In the genomic region with DNA sequence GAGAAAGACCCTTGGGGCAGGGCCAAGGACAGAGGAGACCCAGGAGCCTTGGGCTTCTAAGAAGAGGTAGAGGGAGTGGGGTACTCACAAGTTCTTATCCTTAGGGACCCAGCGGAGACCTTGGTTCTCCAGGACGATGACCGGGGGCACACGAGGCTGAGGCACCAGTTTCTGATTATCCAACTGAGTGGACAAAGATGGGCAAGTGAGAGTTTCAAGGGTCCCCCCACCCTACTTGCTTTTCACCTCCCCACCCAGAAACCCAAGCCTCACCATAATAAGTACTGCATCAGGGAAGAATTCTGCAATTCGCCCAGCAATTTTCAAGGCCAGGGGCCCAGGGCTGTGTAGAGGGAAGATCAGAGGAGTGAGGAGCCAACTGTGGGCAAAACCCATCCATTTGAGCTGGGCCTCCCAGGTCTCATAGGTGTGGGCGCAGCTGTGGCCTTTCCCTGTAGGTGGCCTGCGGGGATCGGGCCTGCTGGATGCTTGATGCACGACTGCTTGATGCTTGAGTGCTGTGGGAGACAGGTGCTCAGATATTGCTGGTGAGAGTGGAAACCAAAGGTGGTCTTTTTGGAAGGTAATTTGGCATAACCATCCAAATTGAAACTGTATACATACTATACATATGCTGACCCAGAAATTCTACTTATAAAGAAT, we compare ENCODE assay signal across 8 cellular contexts. TPM values are rescaled to one million over a fixed set of nuclear protein-coding genes. Genes with fewer than 3 reads are reported as not detected.
DNase-seq lines count a peak whose midpoint lies in the region; ATAC-seq, FAIRE-seq and TF ChIP-seq lines count a peak whose summit lies in the region.

No MANE protein-coding gene starts in this region.

- no peak for TF ChIP-seq CTCF in WTC11 (IDR thresholded peaks at IDR 0.05)

- H3K9me3 Mint-ChIP-seq in WTC11 = no peaks in the 10 kb centered on the region

- peak overlapping the region; percentile 53; the same call in 1 of the 2 replicates for H3K27ac Mint-ChIP-seq in WTC11

- peaks cover 31% of the 10 kb centered on the region for H3K36me3 ChIP-seq in iPS-18a (ENCODE audit: control insufficient read depth, low read depth, low read length)

- no peaks in the 10 kb centered on the region for H3K27me3 ChIP-seq in iPS-18a (ENCODE audit: control insufficient read depth, insufficient read depth, low read length)

- peak overlapping the region; percentile 95 for H3K4me3 Mint-ChIP-seq in WTC11

- no peaks in the 10 kb centered on the region for H3K9me3 ChIP-seq in iPS-18a (ENCODE audit: control insufficient read depth, low read depth, low read length)

- ATAC-seq in WTC11 (no peak), GM21447 (IDR thresholded peaks at IDR 0.05; ENCODE audit: unreplicated experiment) (no peak)

- intact Hi-C loops in posterior vena cava (cut with DNase I) = no loop called here

- no peak overlapping the region for H3K9ac ChIP-seq in iPS-18a (ENCODE audit: low read length)

- H3K36me3 Mint-ChIP-seq in WTC11 = peaks cover 36% of the 10 kb centered on the region

- H3K4me3 ChIP-seq in iPS-18a (ENCODE audit: low read length) = peak overlapping the region; percentile 97

- FAIRE-seq in urothelium cell line (lab: Jason Lieb, UNC) = no peak

- no peak overlapping the region for H3K27ac ChIP-seq in iPS-18a (ENCODE audit: low read length)

- H3K4me1 ChIP-seq in iPS-18a (ENCODE audit: control insufficient read depth, low read depth, low read length) = peaks cover 11% of the 10 kb centered on the region

- DNase-seq in stimulated activated CD4-positive, alpha-beta T cell treated with anti-CD3 and anti-CD28 coated beads, Interleukin-1b, Interleukin-23, amount 100 ng/mL, for 48 hours = peak; percentile 42
- no peak for DNase-seq in stimulated activated CD4-positive, alpha-beta T cell treated with anti-CD3 and anti-CD28 coated beads, Interleukin-4, amount 100 ng/mL, for 1 hour
- DNase-seq in WTC11 (ENCODE audit: low spot score) = no peak
- peak; percentile 29 for DNase-seq in urothelium cell line (ENCODE audit: low spot score)
- no peak for DNase-seq in NCI-H2029 (lab: John Stamatoyannopoulos, UW)
- DNase-seq in posterior vena cava (ENCODE audit: low spot score) = no peak

- no peaks in the 10 kb centered on the region for H3K27me3 Mint-ChIP-seq in WTC11 (ENCODE audit: low read depth)

- POLR2A ChIA-PET in WTC11 (lab: Charles Lee) = interaction anchor here (0.6 kb wide), 1 partner anchor 496 kb away, joined by 3 read pairs; no protein-coding TSS in a partner anchor

- peaks cover 31% of the 10 kb centered on the region for H3K4me1 Mint-ChIP-seq in WTC11

- CTCF ChIA-PET in WTC11 (lab: Charles Lee) = interaction anchor here (0.7 to 1.4 kb wide), 2 partner anchors 18 to 21 kb away, joined by 3 to 5 read pairs; partner anchors contain the start of gene IRF9

TF ChIP-seq in WTC11, 78 proteins besides CTCF, POLR2A, EP300 and RAD21:
- peak; percentile 48 for TF ChIP-seq GABPB1 (CRISPR knock-in tag; IDR thresholded peaks at IDR 0.05)
- TF ChIP-seq GRHL2 (CRISPR knock-in tag; IDR thresholded peaks at IDR 0.05; ENCODE audit: insufficient replicate concordance, severe bottlenecking) = no peak

RNA-seq across cellular contexts. Expression of gene EMC9, which starts 2.0 kb away (rescaled TPM):
- total RNA-seq in WTC11 (2021) = 41.3 to 47.9 TPM (median 44.4 TPM) in 3 replicates
- 10 to 100 TPM; 10.9 to 14.2 TPM for total RNA-seq in posterior vena cava

RNA-seq across cellular contexts. Expression of gene PSME1, which starts 3.4 kb away (rescaled TPM):
- total RNA-seq in WTC11 (2021) (76.8 to 99.1 TPM (median 98.8 TPM) in 3 replicates), posterior vena cava (100 to 1,000 TPM; 114 to 119 TPM)

RNA-seq across cellular contexts. Expression of gene PSME2, which starts 7.0 kb away (rescaled TPM):
- total RNA-seq in WTC11 (2021) (103 to 112 TPM (median 103 TPM) in 3 replicates), posterior vena cava (10 to 100 TPM; 72.6 to 97.7 TPM)

RNA-seq across cellular contexts. Expression of gene RNF31, which starts 7.9 kb away (rescaled TPM):
- 63.0 to 86.2 TPM (median 68.4 TPM) in 3 replicates for total RNA-seq in WTC11 (2021)
- total RNA-seq in posterior vena cava = 10 to 100 TPM; 34.9 to 53.7 TPM

RNA-seq across cellular contexts. Expression of gene FITM1, which starts 8.9 kb away (rescaled TPM):
- total RNA-seq in WTC11 (2021) (0.25 to 0.39 TPM in 2 of 3 replicates, not detected in the other), posterior vena cava (under 1 TPM in 1 of 2 donors, not detected in 1; 0.38 TPM)

Comparison
In these comparisons a context has a peak if more than half of its experiments do, and no peak if none do; other contexts are left out.
1. DNase-seq: peak in stimulated activated CD4-positive, alpha-beta T cell treated with anti-CD3 and anti-CD28 coated beads, Interleukin-1b, Interleukin-23, amount 100 ng/mL, for 48 hours (single experiment) and urothelium cell line (single experiment); none in stimulated activated CD4-positive, alpha-beta T cell treated with anti-CD3 and anti-CD28 coated beads, Interleukin-4, amount 100 ng/mL, for 1 hour (single experiment), WTC11 (single experiment), NCI-H2029 (single experiment) and posterior vena cava (single experiment).